Comparison of ENCODE assay signal across 1 cellular context in the genomic region with DNA sequence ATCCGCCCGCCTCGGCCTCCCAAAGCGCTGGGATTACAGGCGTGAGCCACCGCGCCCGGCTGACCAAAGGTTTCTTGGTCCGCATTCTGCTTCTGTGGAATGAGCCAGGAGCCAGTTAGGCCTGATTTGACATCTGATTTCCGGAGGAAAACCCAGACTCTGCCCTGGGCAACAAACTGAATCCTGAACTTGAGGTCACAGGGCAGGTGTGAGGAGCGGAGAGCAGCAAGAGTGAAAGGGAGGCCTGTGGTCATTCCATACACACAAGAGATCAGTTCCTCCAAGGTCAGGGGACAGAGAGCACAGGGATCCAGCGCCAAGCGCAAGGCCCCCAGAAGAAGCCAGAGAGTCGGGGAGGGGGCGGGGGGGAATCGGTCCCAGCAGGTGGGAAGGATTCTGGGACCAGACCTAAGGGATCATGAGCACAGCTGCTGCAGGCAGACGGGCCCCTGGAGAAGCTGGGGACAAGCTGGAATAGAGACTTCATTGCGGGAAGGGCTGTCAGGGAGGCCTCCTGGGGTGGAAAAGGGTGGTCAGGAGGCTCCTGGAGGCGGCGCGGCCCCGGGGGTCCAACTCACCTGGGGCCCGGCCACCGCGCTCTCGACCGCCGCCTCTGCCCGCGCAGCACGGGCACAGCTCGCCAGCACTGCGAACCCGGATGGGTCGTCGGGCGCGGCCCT.
TF ChIP-seq lines count a peak whose summit lies in the region.

No MANE protein-coding gene starts in this region.

TF ChIP-seq in HepG2, 621 proteins besides CTCF, POLR2A, EP300 and RAD21 (continued from another document and continues in another):
- TF ChIP-seq, protein P1, sequence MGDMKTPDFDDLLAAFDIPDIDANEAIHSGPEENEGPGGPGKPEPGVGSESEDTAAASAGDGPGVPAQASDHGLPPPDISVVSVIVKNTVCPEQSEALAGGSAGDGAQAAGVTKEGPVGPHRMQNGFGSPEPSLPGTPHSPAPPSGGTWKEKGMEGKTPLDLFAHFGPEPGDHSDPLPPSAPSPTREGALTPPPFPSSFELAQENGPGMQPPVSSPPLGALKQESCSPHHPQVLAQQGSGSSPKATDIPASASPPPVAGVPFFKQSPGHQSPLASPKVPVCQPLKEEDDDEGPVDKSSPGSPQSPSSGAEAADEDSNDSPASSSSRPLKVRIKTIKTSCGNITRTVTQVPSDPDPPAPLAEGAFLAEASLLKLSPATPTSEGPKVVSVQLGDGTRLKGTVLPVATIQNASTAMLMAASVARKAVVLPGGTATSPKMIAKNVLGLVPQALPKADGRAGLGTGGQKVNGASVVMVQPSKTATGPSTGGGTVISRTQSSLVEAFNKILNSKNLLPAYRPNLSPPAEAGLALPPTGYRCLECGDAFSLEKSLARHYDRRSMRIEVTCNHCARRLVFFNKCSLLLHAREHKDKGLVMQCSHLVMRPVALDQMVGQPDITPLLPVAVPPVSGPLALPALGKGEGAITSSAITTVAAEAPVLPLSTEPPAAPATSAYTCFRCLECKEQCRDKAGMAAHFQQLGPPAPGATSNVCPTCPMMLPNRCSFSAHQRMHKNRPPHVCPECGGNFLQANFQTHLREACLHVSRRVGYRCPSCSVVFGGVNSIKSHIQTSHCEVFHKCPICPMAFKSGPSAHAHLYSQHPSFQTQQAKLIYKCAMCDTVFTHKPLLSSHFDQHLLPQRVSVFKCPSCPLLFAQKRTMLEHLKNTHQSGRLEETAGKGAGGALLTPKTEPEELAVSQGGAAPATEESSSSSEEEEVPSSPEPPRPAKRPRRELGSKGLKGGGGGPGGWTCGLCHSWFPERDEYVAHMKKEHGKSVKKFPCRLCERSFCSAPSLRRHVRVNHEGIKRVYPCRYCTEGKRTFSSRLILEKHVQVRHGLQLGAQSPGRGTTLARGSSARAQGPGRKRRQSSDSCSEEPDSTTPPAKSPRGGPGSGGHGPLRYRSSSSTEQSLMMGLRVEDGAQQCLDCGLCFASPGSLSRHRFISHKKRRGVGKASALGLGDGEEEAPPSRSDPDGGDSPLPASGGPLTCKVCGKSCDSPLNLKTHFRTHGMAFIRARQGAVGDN (CRISPR knock-in tag; IDR thresholded peaks at IDR 0.05), result peak; percentile 68
- TF ChIP-seq, protein P2, sequence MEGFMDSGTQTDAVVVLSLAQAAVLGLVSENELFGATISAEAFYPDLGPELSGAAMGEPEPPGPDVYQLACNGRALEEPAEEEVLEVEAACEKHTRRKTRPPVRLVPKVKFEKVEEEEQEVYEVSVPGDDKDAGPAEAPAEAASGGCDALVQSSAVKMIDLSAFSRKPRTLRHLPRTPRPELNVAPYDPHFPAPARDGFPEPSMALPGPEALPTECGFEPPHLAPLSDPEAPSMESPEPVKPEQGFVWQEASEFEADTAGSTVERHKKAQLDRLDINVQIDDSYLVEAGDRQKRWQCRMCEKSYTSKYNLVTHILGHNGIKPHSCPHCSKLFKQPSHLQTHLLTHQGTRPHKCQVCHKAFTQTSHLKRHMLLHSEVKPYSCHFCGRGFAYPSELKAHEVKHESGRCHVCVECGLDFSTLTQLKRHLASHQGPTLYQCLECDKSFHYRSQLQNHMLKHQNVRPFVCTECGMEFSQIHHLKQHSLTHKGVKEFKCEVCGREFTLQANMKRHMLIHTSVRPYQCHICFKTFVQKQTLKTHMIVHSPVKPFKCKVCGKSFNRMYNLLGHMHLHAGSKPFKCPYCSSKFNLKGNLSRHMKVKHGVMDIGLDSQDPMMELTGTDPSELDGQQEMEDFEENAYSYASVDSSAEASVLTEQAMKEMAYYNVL (CRISPR knock-in tag; IDR thresholded peaks at IDR 0.05; ENCODE audit: borderline replicate concordance), result 0 out of 2 replicates have a peak, but pooled peaks have one; percentile 19
- TF ChIP-seq ZNF598 (CRISPR knock-in tag; IDR thresholded peaks at IDR 0.05; ENCODE audit: borderline replicate concordance) (0 out of 2 replicates have a peak, but pooled peaks have one; percentile 10), ZNF10 (CRISPR knock-in tag; IDR thresholded peaks at IDR 0.05; ENCODE audit: borderline replicate concordance, low read depth) (no peak), GATAD2A (CRISPR knock-in tag; IDR thresholded peaks at IDR 0.05) (0 out of 2 replicates have a peak, but pooled peaks have one; percentile 14), ZNF121 (CRISPR knock-in tag; IDR thresholded peaks at IDR 0.05) (0 out of 2 replicates have a peak, but pooled peaks have one; percentile 8), NR2F1 (CRISPR knock-in tag; IDR thresholded peaks at IDR 0.05) (peak in 1 of 2 experiments; percentile 45; a peak in 1 of 4 replicates), NR2F6 (IDR thresholded peaks at IDR 0.05) (peak; percentile 50; the same call in 1 of the 2 replicates), NR2F6 (CRISPR knock-in tag; IDR thresholded peaks at IDR 0.05) (peak; percentile 61; the same call in 1 of the 2 replicates), AKAP8 (CRISPR knock-in tag; IDR thresholded peaks at IDR 0.05) (no peak), NRL (CRISPR knock-in tag; IDR thresholded peaks at IDR 0.05; ENCODE audit: borderline replicate concordance) (peak; percentile 84), ZSCAN12 (CRISPR knock-in tag; IDR thresholded peaks at IDR 0.05) (0 out of 2 replicates have a peak, but pooled peaks have one; percentile 7), AKNA (CRISPR knock-in tag; IDR thresholded peaks at IDR 0.05; ENCODE audit: borderline replicate concordance) (no peak), ZNF570 (CRISPR knock-in tag; IDR thresholded peaks at IDR 0.05; ENCODE audit: borderline replicate concordance) (0 out of 2 replicates have a peak, but pooled peaks have one; percentile 35), HNRNPK (IDR thresholded peaks at IDR 0.05; ENCODE audit: low read depth, low read length, poor library complexity, severe bottlenecking) (peak; percentile 44), THYN1 (CRISPR knock-in tag; IDR thresholded peaks at IDR 0.05; ENCODE audit: borderline replicate concordance, low read depth) (0 out of 2 replicates have a peak, but pooled peaks have one; percentile 14), POLR2AphosphoS5 (IDR thresholded peaks at IDR 0.05; ENCODE audit: low read depth, low read length) (0 out of 2 replicates have a peak, but pooled peaks have one; percentile 3), TBX3 (IDR thresholded peaks at IDR 0.05; ENCODE audit: borderline replicate concordance) (no peak), HNRNPL (IDR thresholded peaks at IDR 0.05; ENCODE audit: low read depth, low read length) (no peak), ZNF296 (CRISPR knock-in tag; conservative IDR thresholded peaks at IDR 0.05) (no peak), ZNF543 (CRISPR knock-in tag; IDR thresholded peaks at IDR 0.05) (0 out of 2 replicates have a peak, but pooled peaks have one; percentile 11), RXRB (CRISPR knock-in tag; IDR thresholded peaks at IDR 0.05; ENCODE audit: borderline replicate concordance) (peak; percentile 52; the same call in 1 of the 2 replicates), SATB2 (CRISPR knock-in tag; IDR thresholded peaks at IDR 0.05) (no peak), TBX2 (CRISPR knock-in tag; IDR thresholded peaks at IDR 0.05; ENCODE audit: borderline replicate concordance) (peak; percentile 44; the same call in 1 of the 2 replicates), SKIL (CRISPR knock-in tag; IDR thresholded peaks at IDR 0.05; ENCODE audit: borderline replicate concordance) (peak; percentile 42)
- TF ChIP-seq, protein P3, sequence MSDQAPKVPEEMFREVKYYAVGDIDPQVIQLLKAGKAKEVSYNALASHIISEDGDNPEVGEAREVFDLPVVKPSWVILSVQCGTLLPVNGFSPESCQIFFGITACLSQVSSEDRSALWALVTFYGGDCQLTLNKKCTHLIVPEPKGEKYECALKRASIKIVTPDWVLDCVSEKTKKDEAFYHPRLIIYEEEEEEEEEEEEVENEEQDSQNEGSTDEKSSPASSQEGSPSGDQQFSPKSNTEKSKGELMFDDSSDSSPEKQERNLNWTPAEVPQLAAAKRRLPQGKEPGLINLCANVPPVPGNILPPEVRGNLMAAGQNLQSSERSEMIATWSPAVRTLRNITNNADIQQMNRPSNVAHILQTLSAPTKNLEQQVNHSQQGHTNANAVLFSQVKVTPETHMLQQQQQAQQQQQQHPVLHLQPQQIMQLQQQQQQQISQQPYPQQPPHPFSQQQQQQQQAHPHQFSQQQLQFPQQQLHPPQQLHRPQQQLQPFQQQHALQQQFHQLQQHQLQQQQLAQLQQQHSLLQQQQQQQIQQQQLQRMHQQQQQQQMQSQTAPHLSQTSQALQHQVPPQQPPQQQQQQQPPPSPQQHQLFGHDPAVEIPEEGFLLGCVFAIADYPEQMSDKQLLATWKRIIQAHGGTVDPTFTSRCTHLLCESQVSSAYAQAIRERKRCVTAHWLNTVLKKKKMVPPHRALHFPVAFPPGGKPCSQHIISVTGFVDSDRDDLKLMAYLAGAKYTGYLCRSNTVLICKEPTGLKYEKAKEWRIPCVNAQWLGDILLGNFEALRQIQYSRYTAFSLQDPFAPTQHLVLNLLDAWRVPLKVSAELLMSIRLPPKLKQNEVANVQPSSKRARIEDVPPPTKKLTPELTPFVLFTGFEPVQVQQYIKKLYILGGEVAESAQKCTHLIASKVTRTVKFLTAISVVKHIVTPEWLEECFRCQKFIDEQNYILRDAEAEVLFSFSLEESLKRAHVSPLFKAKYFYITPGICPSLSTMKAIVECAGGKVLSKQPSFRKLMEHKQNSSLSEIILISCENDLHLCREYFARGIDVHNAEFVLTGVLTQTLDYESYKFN (CRISPR knock-in tag; conservative IDR thresholded peaks at IDR 0.05), result peak; percentile 46
- TF ChIP-seq, protein P4, sequence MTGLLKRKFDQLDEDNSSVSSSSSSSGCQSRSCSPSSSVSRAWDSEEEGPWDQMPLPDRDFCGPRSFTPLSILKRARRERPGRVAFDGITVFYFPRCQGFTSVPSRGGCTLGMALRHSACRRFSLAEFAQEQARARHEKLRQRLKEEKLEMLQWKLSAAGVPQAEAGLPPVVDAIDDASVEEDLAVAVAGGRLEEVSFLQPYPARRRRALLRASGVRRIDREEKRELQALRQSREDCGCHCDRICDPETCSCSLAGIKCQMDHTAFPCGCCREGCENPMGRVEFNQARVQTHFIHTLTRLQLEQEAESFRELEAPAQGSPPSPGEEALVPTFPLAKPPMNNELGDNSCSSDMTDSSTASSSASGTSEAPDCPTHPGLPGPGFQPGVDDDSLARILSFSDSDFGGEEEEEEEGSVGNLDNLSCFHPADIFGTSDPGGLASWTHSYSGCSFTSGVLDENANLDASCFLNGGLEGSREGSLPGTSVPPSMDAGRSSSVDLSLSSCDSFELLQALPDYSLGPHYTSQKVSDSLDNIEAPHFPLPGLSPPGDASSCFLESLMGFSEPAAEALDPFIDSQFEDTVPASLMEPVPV (CRISPR knock-in tag; IDR thresholded peaks at IDR 0.05), result peak; percentile 85; the same call in 1 of the 2 replicates
- TF ChIP-seq, protein P5, sequence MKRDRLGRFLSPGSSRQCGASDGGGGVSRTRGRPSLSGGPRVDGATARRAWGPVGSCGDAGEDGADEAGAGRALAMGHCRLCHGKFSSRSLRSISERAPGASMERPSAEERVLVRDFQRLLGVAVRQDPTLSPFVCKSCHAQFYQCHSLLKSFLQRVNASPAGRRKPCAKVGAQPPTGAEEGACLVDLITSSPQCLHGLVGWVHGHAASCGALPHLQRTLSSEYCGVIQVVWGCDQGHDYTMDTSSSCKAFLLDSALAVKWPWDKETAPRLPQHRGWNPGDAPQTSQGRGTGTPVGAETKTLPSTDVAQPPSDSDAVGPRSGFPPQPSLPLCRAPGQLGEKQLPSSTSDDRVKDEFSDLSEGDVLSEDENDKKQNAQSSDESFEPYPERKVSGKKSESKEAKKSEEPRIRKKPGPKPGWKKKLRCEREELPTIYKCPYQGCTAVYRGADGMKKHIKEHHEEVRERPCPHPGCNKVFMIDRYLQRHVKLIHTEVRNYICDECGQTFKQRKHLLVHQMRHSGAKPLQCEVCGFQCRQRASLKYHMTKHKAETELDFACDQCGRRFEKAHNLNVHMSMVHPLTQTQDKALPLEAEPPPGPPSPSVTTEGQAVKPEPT (CRISPR knock-in tag; IDR thresholded peaks at IDR 0.05; ENCODE audit: low read depth), result 0 out of 2 replicates have a peak, but pooled peaks have one; percentile 9
- TF ChIP-seq, protein P6, sequence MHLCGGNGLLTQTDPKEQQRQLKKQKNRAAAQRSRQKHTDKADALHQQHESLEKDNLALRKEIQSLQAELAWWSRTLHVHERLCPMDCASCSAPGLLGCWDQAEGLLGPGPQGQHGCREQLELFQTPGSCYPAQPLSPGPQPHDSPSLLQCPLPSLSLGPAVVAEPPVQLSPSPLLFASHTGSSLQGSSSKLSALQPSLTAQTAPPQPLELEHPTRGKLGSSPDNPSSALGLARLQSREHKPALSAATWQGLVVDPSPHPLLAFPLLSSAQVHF (CRISPR knock-in tag; IDR thresholded peaks at IDR 0.05), result 0 out of 2 replicates have a peak, but pooled peaks have one; percentile 23
